Comparison of ENCODE assay signal across 14 cellular contexts in genomic region chr3:177336841-177337430, GRCh38.
DNase-seq lines count a peak whose midpoint lies in the region; ATAC-seq and TF ChIP-seq lines count a peak whose summit lies in the region.
"Had no signal": no experiment of that assay in that cellular context is flagged by ENCODE, and none has a peak within 500 bp of the region (broad histone marks: within the 10 kb centered on the region; RNA-seq: fewer than 3 reads in every experiment).

No MANE protein-coding gene starts in this region.

- H3K27ac ChIP-seq in heart right ventricle (peak overlapping the region; percentile 17 to 92 (median 80)), uterus (peak overlapping the region; percentile 38 to 56), GM23338 (ENCODE audit: low read depth) (no peak overlapping the region)
- H3K27ac ChIP-seq: C4-2B, SJCRH30 had no signal

- no peaks in the 10 kb centered on the region for H3K27me3 ChIP-seq in heart right ventricle
- no peaks in the 10 kb centered on the region for H3K27me3 ChIP-seq in uterus
- H3K27me3 ChIP-seq in GM23338 (ENCODE audit: insufficient read depth), result peaks cover 10% of the 10 kb centered on the region
- H3K27me3 ChIP-seq: SJCRH30 had no signal

- no peaks in the 10 kb centered on the region; the same call in 1 of the 2 replicates for H4K20me1 ChIP-seq in GM23338 (replicated peaks; ENCODE audit: insufficient read depth)

- H3K9me3 ChIP-seq in heart right ventricle, result no peaks in the 10 kb centered on the region
- no peaks in the 10 kb centered on the region for H3K9me3 ChIP-seq in uterus
- H3K9me3 ChIP-seq: SJCRH30 had no signal

- H3K27ac Mint-ChIP-seq in activated naive CD8-positive, alpha-beta T cell, result peak overlapping the region; percentile 94
- H3K27ac Mint-ChIP-seq in memory B cell (peak overlapping the region; percentile 78), GM23338 (no peak overlapping the region)

- no peak for ATAC-seq in heart right ventricle
- no peak for ATAC-seq in Right ventricle myocardium superior (ENCODE audit: poor library complexity)
- no peak for ATAC-seq in memory B cell (ENCODE audit: low read depth)
- ATAC-seq in GM23338, result no peak

- H3K36me3 ChIP-seq in heart right ventricle, result no peaks in the 10 kb centered on the region
- no peaks in the 10 kb centered on the region for H3K36me3 ChIP-seq in uterus
- H3K36me3 ChIP-seq in GM23338 (ENCODE audit: insufficient read depth), result no peaks in the 10 kb centered on the region
- H3K36me3 ChIP-seq: SJCRH30 had no signal

- no peak overlapping the region for H3K4me2 ChIP-seq in GM23338

- no peaks in the 10 kb centered on the region for H3K79me2 ChIP-seq in GM23338 (replicated peaks; ENCODE audit: insufficient read depth)

- WGBS in heart right ventricle, 2 donors, result 75 to 76% methylated on average over 5 of the region's 5 CpGs

- no peaks in the 10 kb centered on the region for H3K27me3 Mint-ChIP-seq in activated naive CD8-positive, alpha-beta T cell
- no peaks in the 10 kb centered on the region for H3K27me3 Mint-ChIP-seq in memory B cell
- H3K27me3 Mint-ChIP-seq in GM23338 (ENCODE audit: insufficient read depth, low read depth, poor library complexity), result peaks cover 3% of the 10 kb centered on the region

- peaks cover 4 to 84% (median 50%) of the 10 kb centered on the region in 9 donors for H3K4me1 ChIP-seq in heart right ventricle
- peaks cover 0 to 6% of the 10 kb centered on the region in 2 donors for H3K4me1 ChIP-seq in uterus
- H3K4me1 ChIP-seq in GM23338 (ENCODE audit: insufficient read depth), result no peaks in the 10 kb centered on the region

- DNase-seq in heart right ventricle (no peak), Right ventricle myocardium superior (no peak), memory B cell (ENCODE audit: low spot score in 2 of 2) (no peak), uterus (no peak), HCEC 1CT (no peak), activated gamma-delta T cell (lab: John Stamatoyannopoulos, UW) (no peak), GM23338 (ENCODE audit: low spot score) (no peak)
- DNase-seq: activated effector memory CD4-positive, alpha-beta T cell treated with Interleukin-2 at 50 U/mL for 16 hours; kidney; NCI-H526 treated with DMSO at 0.1 percent for 48 hours; nucleus accumbens; SJCRH30 had no signal

- intact Hi-C loops in heart right ventricle (cut with DNase I) (loop anchor here in 2 of 10 donors (5.0 to 10.0 kb wide), 2 partner anchors 45 to 122 kb away; no protein-coding TSS in a partner anchor), Right ventricle myocardium superior (cut with DNase I) (no loop called here), uterus (cut with DNase I; ENCODE audit: low total_unique reads) (no loop called here)

- H3K4me3 ChIP-seq in heart right ventricle (no peak overlapping the region), uterus (no peak overlapping the region), GM23338 (no peak overlapping the region)
- H3K4me3 ChIP-seq: SJCRH30 had no signal

- no peak for TF ChIP-seq POLR2A in uterus (IDR thresholded peaks at IDR 0.05)

- no peaks in the 10 kb centered on the region for H3K9me3 Mint-ChIP-seq in activated naive CD8-positive, alpha-beta T cell (ENCODE audit: low read depth)
- H3K9me3 Mint-ChIP-seq in memory B cell (no peaks in the 10 kb centered on the region), GM23338 (no peaks in the 10 kb centered on the region)

- no peak overlapping the region for H2AFZ ChIP-seq in GM23338

- peaks cover 36% of the 10 kb centered on the region for H3K4me1 Mint-ChIP-seq in activated naive CD8-positive, alpha-beta T cell (ENCODE audit: low read depth)
- H3K4me1 Mint-ChIP-seq in memory B cell (peaks cover 28% of the 10 kb centered on the region), GM23338 (no peaks in the 10 kb centered on the region)

- H3K4me3 Mint-ChIP-seq in activated naive CD8-positive, alpha-beta T cell, result peak overlapping the region; percentile 61
- no peak overlapping the region for H3K4me3 Mint-ChIP-seq in memory B cell
- H3K4me3 Mint-ChIP-seq in GM23338, result no peak overlapping the region

- H3F3A ChIP-seq in GM23338 (replicated peaks; ENCODE audit: low read depth), result no peaks in the 10 kb centered on the region

- TF ChIP-seq CTCF in heart right ventricle (IDR thresholded peaks at IDR 0.05) (no peak), uterus (IDR thresholded peaks at IDR 0.05) (no peak), GM23338 (conservative IDR thresholded peaks at IDR 0.05; ENCODE audit: low read depth in 2 of 2) (no peak)

- H3K9me2 ChIP-seq in GM23338 (ENCODE audit: insufficient read depth), result no peaks in the 10 kb centered on the region

- no peaks in the 10 kb centered on the region for H3K36me3 Mint-ChIP-seq in activated naive CD8-positive, alpha-beta T cell
- H3K36me3 Mint-ChIP-seq in memory B cell, result no peaks in the 10 kb centered on the region
- H3K36me3 Mint-ChIP-seq in GM23338 (ENCODE audit: low read depth), result no peaks in the 10 kb centered on the region

TF ChIP-seq in GM23338, 12 proteins besides CTCF, POLR2A, EP300 and RAD21 (continues in another document):
- no peak for TF ChIP-seq EZH2phosphoT487 (IDR thresholded peaks at IDR 0.05; ENCODE audit: unreplicated experiment)
- TF ChIP-seq ZNF462 (CRISPR knock-in tag; IDR thresholded peaks at IDR 0.05), result no peak
- TF ChIP-seq ZNF331 (CRISPR knock-in tag; IDR thresholded peaks at IDR 0.05; ENCODE audit: low read depth), result no peak
- TF ChIP-seq CREB1 (CRISPR knock-in tag; IDR thresholded peaks at IDR 0.05; ENCODE audit: low read depth), result no peak
- TF ChIP-seq EZH2 (IDR thresholded peaks at IDR 0.05; ENCODE audit: low read depth, unreplicated experiment), result no peak
